8 cellular contexts compared by ENCODE assay signal in the genomic region with DNA sequence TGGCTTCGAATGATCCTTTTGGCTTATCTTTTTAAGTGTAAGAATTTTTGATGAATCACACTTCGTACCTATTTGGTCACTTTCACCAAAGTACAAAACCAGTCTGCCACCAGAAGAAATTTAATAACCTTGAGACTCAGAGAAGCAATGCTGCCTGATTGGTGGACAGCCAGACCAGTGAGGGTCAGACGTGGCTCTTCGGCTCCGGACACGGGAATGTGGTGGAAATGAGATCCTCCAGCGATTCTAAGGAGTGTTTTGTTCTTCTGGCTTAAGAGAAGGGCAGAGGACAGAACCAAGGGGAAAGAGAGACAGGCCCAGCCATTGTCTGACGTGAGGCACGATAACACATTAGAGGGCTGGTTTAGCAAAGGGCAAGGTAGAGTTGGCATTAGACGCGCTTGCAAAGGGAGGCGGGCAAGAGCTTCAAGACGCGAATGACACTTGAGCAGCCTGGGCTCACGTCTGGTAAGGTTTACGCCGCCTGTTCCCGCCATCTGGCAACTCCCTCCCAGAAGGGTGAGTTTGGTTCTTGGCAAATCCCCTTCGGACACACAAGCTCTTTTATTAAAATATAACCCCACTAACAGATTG. TPM values are rescaled to one million over a fixed set of nuclear protein-coding genes. Genes with fewer than 3 reads are reported as not detected.
DNase-seq lines count a peak whose midpoint lies in the region; ATAC-seq and TF ChIP-seq lines count a peak whose summit lies in the region.

No MANE protein-coding gene starts in this region.

- TF ChIP-seq CTCF in OCI-LY3 (IDR thresholded peaks at IDR 0.05; ENCODE audit: low read depth, low read length), result no peak

- H3K4me1 Mint-ChIP-seq in activated naive CD4-positive, alpha-beta T cell treated with anti-CD3 and anti-CD28 coated beads, Interleukin-2, amount 10 ng/mL, durations not matched to agents 7 days and 5 days, result peaks cover 39% of the 10 kb centered on the region

- DNase-seq in activated naive CD4-positive, alpha-beta T cell treated with anti-CD3 and anti-CD28 coated beads, Interleukin-2, amount 10 ng/mL, durations not matched to agents 7 days and 5 days, result no peak
- DNase-seq in activated naive CD4-positive, alpha-beta T cell treated with anti-CD3 and anti-CD28 coated beads, Interleukin-2, amount 50 U/mL, for 16 hours, result no peak
- DNase-seq in myocyte (ENCODE audit: low read depth) (peak; percentile 79), UCSD-AML1 (lab: John Stamatoyannopoulos, UW; ENCODE audit: unreplicated experiment) (no peak)

- CTCF ChIA-PET in activated naive CD4-positive, alpha-beta T cell treated with anti-CD3 and anti-CD28 coated beads, Interleukin-2, amount 10 ng/mL, durations not matched to agents 7 days and 5 days (lab: Charles Lee), result interaction anchor here (0.8 to 2.9 kb wide), 6 partner anchors 15 to 104 kb away, joined by 3 to 19 read pairs (median 4); a partner anchor contains a TSS

- peak overlapping the region; percentile 87 for H3K27ac ChIP-seq in OCI-LY3 (ENCODE audit: low read length)
- H3K27ac ChIP-seq in duodenal mucosa (ENCODE audit: low read depth, low read length), result peak overlapping the region; percentile 94

- H3K9me3 ChIP-seq in OCI-LY3 (ENCODE audit: insufficient read depth, low read length), result peaks cover 5% of the 10 kb centered on the region; the same call in 1 of the 2 replicates
- no peaks in the 10 kb centered on the region for H3K9me3 ChIP-seq in duodenal mucosa (ENCODE audit: control insufficient read depth in 1 of 2, low read length in 2 of 2)

- H3K36me3 ChIP-seq in OCI-LY3 (replicated peaks; ENCODE audit: low read depth, low read length) (no peaks in the 10 kb centered on the region), duodenal mucosa (ENCODE audit: control insufficient read depth in 1 of 2, insufficient read depth in 2 of 2, low read length in 2 of 2) (no peaks in the 10 kb centered on the region)

- H4K20me1 ChIP-seq in OCI-LY3 (ENCODE audit: insufficient read depth, low read length), result no peaks in the 10 kb centered on the region

- peak overlapping the region; percentile 61 for H3K4me2 ChIP-seq in OCI-LY3 (ENCODE audit: low read length)

- H3K4me3 ChIP-seq in OCI-LY3 (ENCODE audit: low read length), result peak overlapping the region; percentile 73
- H3K4me3 ChIP-seq in duodenal mucosa (ENCODE audit: low read depth in 1 of 2, low read length in 2 of 2), result peak overlapping the region; percentile 63 to 72

- H3K9me3 Mint-ChIP-seq in activated naive CD4-positive, alpha-beta T cell treated with anti-CD3 and anti-CD28 coated beads, Interleukin-2, amount 10 ng/mL, durations not matched to agents 7 days and 5 days, result no peaks in the 10 kb centered on the region

- H3K36me3 Mint-ChIP-seq in activated naive CD4-positive, alpha-beta T cell treated with anti-CD3 and anti-CD28 coated beads, Interleukin-2, amount 10 ng/mL, durations not matched to agents 7 days and 5 days, result peaks cover 6% of the 10 kb centered on the region

- ATAC-seq in HG03108 (IDR thresholded peaks at IDR 0.05; ENCODE audit: unreplicated experiment) (peak; percentile 26), HG03342 (IDR thresholded peaks at IDR 0.05; ENCODE audit: unreplicated experiment) (no peak)

- peaks cover 55% of the 10 kb centered on the region for H3K4me1 ChIP-seq in OCI-LY3 (ENCODE audit: low read length)
- H3K4me1 ChIP-seq in duodenal mucosa (ENCODE audit: control insufficient read depth in 1 of 2, insufficient read depth in 2 of 2, low read length in 2 of 2), result peaks cover 15 to 17% of the 10 kb centered on the region in 2 donors

- H3K9ac ChIP-seq in OCI-LY3 (ENCODE audit: low read length), result peak overlapping the region; percentile 67
- H3K9ac ChIP-seq in duodenal mucosa (ENCODE audit: low read depth in 1 of 2, low read length in 2 of 2), result peak overlapping the region; percentile 76 to 94

- H3K27ac Mint-ChIP-seq in activated naive CD4-positive, alpha-beta T cell treated with anti-CD3 and anti-CD28 coated beads, Interleukin-2, amount 10 ng/mL, durations not matched to agents 7 days and 5 days, result peak overlapping the region; percentile 99

- H3K4me3 Mint-ChIP-seq in activated naive CD4-positive, alpha-beta T cell treated with anti-CD3 and anti-CD28 coated beads, Interleukin-2, amount 10 ng/mL, durations not matched to agents 7 days and 5 days, result peak overlapping the region; percentile 78

- peaks cover 26% of the 10 kb centered on the region for H3K27me3 Mint-ChIP-seq in activated naive CD4-positive, alpha-beta T cell treated with anti-CD3 and anti-CD28 coated beads, Interleukin-2, amount 10 ng/mL, durations not matched to agents 7 days and 5 days

- H3K27me3 ChIP-seq in OCI-LY3 (ENCODE audit: low read depth, low read length) (no peaks in the 10 kb centered on the region), duodenal mucosa (ENCODE audit: control insufficient read depth in 1 of 2, insufficient read depth in 2 of 2, low read length in 2 of 2) (no peaks in the 10 kb centered on the region)

- H2AFZ ChIP-seq in OCI-LY3 (ENCODE audit: low read depth, low read length), result peak overlapping the region; percentile 47; the same call in 1 of the 2 replicates

- H3K79me2 ChIP-seq in OCI-LY3 (ENCODE audit: low read length), result no peaks in the 10 kb centered on the region

RNA-seq across cellular contexts. Expression of a gene that starts 49.9 kb away (rescaled TPM):
- total RNA-seq in myocyte, result 41.2 and 71.0 TPM in 2 replicates
- 96.7 TPM for polyA plus RNA-seq in myocyte (2012)
